ENCODE assay signal across 8 cellular contexts in the genomic region with DNA sequence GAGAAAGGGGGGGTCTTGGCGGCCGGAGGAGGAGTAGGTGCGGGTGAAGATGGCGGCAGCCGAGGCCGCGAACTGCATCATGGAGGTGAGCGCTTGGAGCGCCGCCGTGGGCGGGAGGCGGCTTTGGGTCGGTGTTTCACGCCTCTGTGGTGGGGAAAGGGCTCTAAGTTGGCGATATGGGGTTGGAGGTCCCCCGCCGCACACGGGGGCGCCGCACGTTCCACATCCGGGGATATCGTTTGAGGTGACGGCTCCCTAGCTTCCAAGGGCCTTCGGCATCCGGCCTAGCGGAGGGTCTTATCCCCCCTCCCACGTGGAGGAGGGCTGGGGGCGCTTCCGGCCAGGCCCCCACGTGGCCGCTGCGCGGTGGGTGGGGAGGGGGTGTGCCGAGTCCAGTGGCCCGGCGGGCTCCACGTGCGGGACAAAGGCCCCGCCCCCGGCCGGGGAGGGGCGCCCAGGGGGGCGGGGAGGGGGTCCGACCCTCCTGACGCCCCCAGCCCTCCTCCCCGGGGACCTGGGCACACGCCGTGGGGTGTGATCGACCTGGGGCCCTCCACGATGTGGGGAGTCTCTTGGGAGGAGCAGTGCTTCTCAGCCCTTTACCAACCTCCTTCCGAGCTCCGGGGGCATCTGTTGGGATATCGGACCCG. TPM values are rescaled to one million over a fixed set of nuclear protein-coding genes. Genes with fewer than 3 reads are reported as not detected.
A peak's percentile ranks its signal among the peaks of the same experiment; 100 is the strongest.
DNase-seq lines count a peak whose midpoint lies in the region; ATAC-seq and TF ChIP-seq lines count a peak whose summit lies in the region.

A gene (plus strand): TSS at position 40 of the 650 bp plus-strand sequence. CDS start 10 bp downstream, at position 50.

- H3K4me3 Mint-ChIP-seq in Caco-2 (ENCODE audit: unreplicated experiment): peak within 1 kb of the TSS; percentile 78
- H3K4me3 Mint-ChIP-seq in memory B cell: peak within 1 kb of the TSS; percentile 99

- H3K4me3 ChIP-seq in Caco-2 (ENCODE audit: low read depth, low read length): peak within 1 kb of the TSS; percentile 100

- peak; percentile 1 for ATAC-seq in HG03097 (IDR thresholded peaks at IDR 0.05; ENCODE audit: low FRiP score, unreplicated experiment)
- ATAC-seq in memory B cell (ENCODE audit: low read depth): peak; percentile 16
- no peak for ATAC-seq in HG03378 (IDR thresholded peaks at IDR 0.05; ENCODE audit: unreplicated experiment)

- H3K4me1 ChIP-seq in Caco-2: peaks cover 16% of the 10 kb centered on the region

- no TSS peak for BruUV-seq in Caco-2 (replicated peaks; lab: Mats Ljungman, UMichigan)

- peak within 1 kb of the TSS; percentile 96 for H3K27ac ChIP-seq in VCaP

- H3K9me3 ChIP-seq in Caco-2: no peaks in the 10 kb centered on the region

- H3K9me3 Mint-ChIP-seq in Caco-2 (ENCODE audit: unreplicated experiment) (no peaks in the 10 kb centered on the region), memory B cell (no peaks in the 10 kb centered on the region)

- no peaks in the 10 kb centered on the region for H3K27me3 ChIP-seq in Caco-2 (replicated peaks; ENCODE audit: control insufficient read depth, insufficient read depth, low read length)

- H3K36me3 ChIP-seq in Caco-2 (ENCODE audit: control insufficient read depth, insufficient read depth, low read length): peaks cover 2% of the 10 kb centered on the region; the same call in 1 of the 2 replicates

- DNase-seq in Caco-2 (peak in 1 of 2 experiments; percentile 70), memory B cell (ENCODE audit: low spot score in 2 of 2) (peak; percentile 65 to 70), NCI-H187 treated with DMSO at 0.1 percent for 48 hours (lab: John Stamatoyannopoulos, UW) (no peak)
- peak; percentile 56 for DNase-seq in effector CD8-positive, alpha-beta T cell (lab: John Stamatoyannopoulos, UW)
- DNase-seq in stimulated activated naive CD4-positive, alpha-beta T cell treated with Interleukin-2 at 50 U/mL for 16 hours (lab: John Stamatoyannopoulos, UW): peak; percentile 53

- CTCF ChIA-PET in Caco-2 (lab: Charles Lee): interaction anchor here (0.6 to 1.9 kb wide), 3 partner anchors 89 to 116 kb away, joined by 3 to 8 read pairs (median 3); a partner anchor contains a TSS

- H3K27me3 Mint-ChIP-seq in Caco-2 (ENCODE audit: insufficient read depth, unreplicated experiment) (no peaks in the 10 kb centered on the region), memory B cell (no peaks in the 10 kb centered on the region)

- intact Hi-C loops in Caco-2 (cut with micrococcal nuclease; ENCODE audit: unreplicated experiment): loop anchor here (5.0 kb wide), 2 partner anchors 90 to 190 kb away; a partner anchor contains a TSS

- peak within 1 kb of the TSS; percentile 99 for H3K27ac Mint-ChIP-seq in Caco-2 (ENCODE audit: unreplicated experiment)
- peak within 1 kb of the TSS; percentile 97 for H3K27ac Mint-ChIP-seq in memory B cell

- peaks cover 65% of the 10 kb centered on the region for H3K36me3 Mint-ChIP-seq in Caco-2 (ENCODE audit: insufficient read depth, unreplicated experiment)
- peaks cover 5% of the 10 kb centered on the region for H3K36me3 Mint-ChIP-seq in memory B cell

- H3K4me1 Mint-ChIP-seq in Caco-2 (ENCODE audit: low read depth, unreplicated experiment): peaks cover 13% of the 10 kb centered on the region
- H3K4me1 Mint-ChIP-seq in memory B cell: peaks cover 32% of the 10 kb centered on the region

- POLR2A ChIA-PET in Caco-2 (lab: Charles Lee): interaction anchor here (0.6 to 2.9 kb wide), 9 partner anchors 12 to 1171 kb away, joined by 3 to 50 read pairs (median 6); a partner anchor contains a TSS

- TF ChIP-seq CTCF in Caco-2 (IDR thresholded peaks at IDR 0.05; ENCODE audit: insufficient read depth in 1 of 2, low read depth in 1 of 2, low read length in 1 of 2, severe bottlenecking in 1 of 2, unreplicated experiment in 1 of 2) (no peak), VCaP (conservative IDR thresholded peaks at IDR 0.05) (no peak)

RNA-seq across cellular contexts. Expression of the gene that starts here (rescaled TPM):
- total RNA-seq in Caco-2 (2022): 326 and 343 TPM in 2 replicates
